Comparison of ENCODE assay signal across 2 cellular contexts in genomic region chr11:13986695-13987094, GRCh38. TPM values are rescaled to one million over a fixed set of nuclear protein-coding genes. Genes with fewer than 3 reads are reported as not detected.
"Had no signal": no experiment of that assay in that cellular context is flagged by ENCODE, and none has a peak within 500 bp of the region (broad histone marks: within the 10 kb centered on the region; RNA-seq: fewer than 3 reads in every experiment).

No MANE protein-coding gene starts in this region.

RNA-seq across cellular contexts. Expression of gene SPON1, which starts 24.2 kb away (rescaled TPM):
- total RNA-seq: LHCN-M2, MCF 10A had no signal
